Comparison of ENCODE assay signal across 8 cellular contexts in the genomic region with DNA sequence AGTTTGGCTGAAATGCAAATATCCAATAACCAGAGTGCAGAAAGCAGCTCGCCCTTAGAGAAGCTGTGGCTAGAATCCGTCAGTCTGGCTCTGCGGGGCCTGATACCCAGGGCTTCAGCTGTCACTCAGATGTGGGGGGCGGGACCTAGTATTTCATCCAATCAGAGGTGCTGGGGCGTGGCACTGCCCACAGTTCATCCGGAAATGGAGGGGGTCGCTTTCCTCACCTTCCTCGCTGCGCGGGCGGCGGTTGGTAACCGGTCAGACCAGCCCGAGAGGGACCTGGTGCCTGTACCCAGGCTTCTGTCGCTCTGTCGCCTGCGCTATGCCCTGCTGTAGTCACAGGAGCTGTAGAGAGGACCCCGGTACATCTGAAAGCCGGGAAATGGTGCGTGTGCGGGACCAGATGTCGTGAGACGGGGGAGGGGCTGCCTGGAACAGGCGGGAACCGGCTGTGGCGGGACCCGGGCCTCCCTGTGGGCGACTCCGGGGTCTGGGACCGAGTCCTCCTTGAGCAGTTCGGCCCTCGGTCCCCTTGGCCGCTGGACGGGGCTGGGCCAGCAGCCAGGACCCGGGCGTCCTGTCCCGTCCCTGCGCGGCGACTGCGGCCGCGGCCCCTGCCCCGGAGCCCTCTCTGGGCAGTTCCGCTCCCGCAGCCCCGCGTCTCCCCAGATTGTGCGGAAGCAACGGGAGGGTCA. TPM values are rescaled to one million over a fixed set of nuclear protein-coding genes. Genes with fewer than 3 reads are reported as not detected.
A peak's percentile ranks its signal among the peaks of the same experiment; 100 is the strongest.
DNase-seq lines count a peak whose midpoint lies in the region; ATAC-seq and TF ChIP-seq lines count a peak whose summit lies in the region.

A gene (plus strand): TSS at position 222 of the 698 bp plus-strand sequence. CDS start 104 bp downstream, at position 326.

- H3K9me3 ChIP-seq in ectodermal cell (ENCODE audit: control insufficient read depth, low read length) (no peaks in the 10 kb centered on the region), lower lobe of right lung (no peaks in the 10 kb centered on the region)

- ATAC-seq in GM19468 (IDR thresholded peaks at IDR 0.05; ENCODE audit: extremely low read depth, unreplicated experiment) = peak; percentile 35
- peak; percentile 91 for ATAC-seq in activated CD8-positive, alpha-beta T cell treated with anti-CD3 and anti-CD28 coated beads, Interleukin-2, amount 10 ng/mL, durations not matched to agents 7 days and 5 days
- peak; percentile 98 to 99 for ATAC-seq in lower lobe of right lung

- H3K4me1 ChIP-seq in ectodermal cell (ENCODE audit: control insufficient read depth, insufficient read depth, low read length) = peaks cover 4% of the 10 kb centered on the region
- peaks cover 20% of the 10 kb centered on the region for H3K4me1 ChIP-seq in lower lobe of right lung

- H3K9me3 Mint-ChIP-seq in activated CD8-positive, alpha-beta T cell treated with anti-CD3 and anti-CD28 coated beads, Interleukin-2, amount 10 ng/mL, durations not matched to agents 7 days and 5 days (ENCODE audit: insufficient read depth) = peaks cover 6% of the 10 kb centered on the region

- H3K36me3 ChIP-seq in ectodermal cell (ENCODE audit: control insufficient read depth, insufficient read depth, low read length) = peaks cover 3% of the 10 kb centered on the region
- no peaks in the 10 kb centered on the region for H3K36me3 ChIP-seq in lower lobe of right lung

- H3K27me3 Mint-ChIP-seq in activated CD8-positive, alpha-beta T cell treated with anti-CD3 and anti-CD28 coated beads, Interleukin-2, amount 10 ng/mL, durations not matched to agents 7 days and 5 days (ENCODE audit: low read depth) = no peaks in the 10 kb centered on the region

- CTCF ChIA-PET in activated CD8-positive, alpha-beta T cell treated with anti-CD3 and anti-CD28 coated beads, Interleukin-2, amount 10 ng/mL, durations not matched to agents 7 days and 5 days (lab: Charles Lee) = interaction anchor here (1.4 to 6.0 kb wide), 14 partner anchors 8 to 571 kb away, joined by 4 to 115 read pairs (median 15); a partner anchor contains a TSS

- TF ChIP-seq CTCF in lower lobe of right lung (IDR thresholded peaks at IDR 0.05) = no peak

- DNase-seq in CMK (ENCODE audit: low read depth) (peak; percentile 90), HS-27A (ENCODE audit: low read depth) (peak; percentile 81), NK-92 (lab: John Stamatoyannopoulos, UW; ENCODE audit: unreplicated experiment) (peak; percentile 47), lower lobe of right lung (peak; percentile 95)
- DNase-seq in activated CD8-positive, alpha-beta T cell treated with anti-CD3 and anti-CD28 coated beads, Interleukin-2, amount 10 ng/mL, durations not matched to agents 7 days and 5 days = peak; percentile 97
- peak; percentile 77 to 83 (median 80) for DNase-seq in stimulated activated CD4-positive, alpha-beta T cell treated with anti-CD3 and anti-CD28 coated beads, TNF-alpha, amount 100 ng/mL, for 1 hour (ENCODE audit: low read depth in 3 of 3, low spot score in 1 of 3)

- H3K4me3 ChIP-seq in ectodermal cell (ENCODE audit: insufficient read depth, low read depth, low read length) (peak within 1 kb of the TSS; percentile 77), lower lobe of right lung (peak within 1 kb of the TSS; percentile 94)

- H3K27me3 ChIP-seq in ectodermal cell (ENCODE audit: control insufficient read depth, insufficient read depth, low read length, poor library complexity, severe bottlenecking) (no peaks in the 10 kb centered on the region), lower lobe of right lung (ENCODE audit: low read depth) (no peaks in the 10 kb centered on the region)

- H3K4me1 Mint-ChIP-seq in activated CD8-positive, alpha-beta T cell treated with anti-CD3 and anti-CD28 coated beads, Interleukin-2, amount 10 ng/mL, durations not matched to agents 7 days and 5 days (ENCODE audit: low read depth) = peaks cover 38% of the 10 kb centered on the region

- H3K27ac ChIP-seq in ectodermal cell (ENCODE audit: insufficient read depth, low read depth, low read length, poor library complexity, severe bottlenecking) = peak within 1 kb of the TSS; percentile 82
- H3K27ac ChIP-seq in lower lobe of right lung = peak within 1 kb of the TSS; percentile 97

- H3K4me3 Mint-ChIP-seq in activated CD8-positive, alpha-beta T cell treated with anti-CD3 and anti-CD28 coated beads, Interleukin-2, amount 10 ng/mL, durations not matched to agents 7 days and 5 days = peak within 1 kb of the TSS; percentile 94

- H3K27ac Mint-ChIP-seq in activated CD8-positive, alpha-beta T cell treated with anti-CD3 and anti-CD28 coated beads, Interleukin-2, amount 10 ng/mL, durations not matched to agents 7 days and 5 days = peak within 1 kb of the TSS; percentile 97

- peaks cover 41% of the 10 kb centered on the region for H3K36me3 Mint-ChIP-seq in activated CD8-positive, alpha-beta T cell treated with anti-CD3 and anti-CD28 coated beads, Interleukin-2, amount 10 ng/mL, durations not matched to agents 7 days and 5 days (ENCODE audit: low read depth)

- POLR2A ChIA-PET in activated CD8-positive, alpha-beta T cell treated with anti-CD3 and anti-CD28 coated beads, Interleukin-2, amount 10 ng/mL, durations not matched to agents 7 days and 5 days (lab: Charles Lee) = interaction anchor here (0.6 to 3.4 kb wide), 14 partner anchors 21 to 626 kb away, joined by 3 to 53 read pairs (median 4); a partner anchor contains a TSS

- 0 to 1% methylated on average over 50 of the region's 50 CpGs for WGBS in ectodermal cell, 2 experiments

- intact Hi-C loops in lower lobe of right lung (cut with DNase I) = no loop called here

RNA-seq across cellular contexts. Expression of the gene that starts here (rescaled TPM):
- total RNA-seq in activated CD8-positive, alpha-beta T cell treated with anti-CD3 and anti-CD28 coated beads, Interleukin-2, amount 10 ng/mL, durations not matched to agents 7 days and 5 days = 10 to 100 TPM; 22.7 to 25.7 TPM
- 14.2 TPM for polyA plus RNA-seq in ectodermal cell (2013, experiment 1 of 4)
- 13.3 TPM for polyA plus RNA-seq in ectodermal cell (2013, experiment 2 of 4)
- polyA plus RNA-seq in ectodermal cell (2013, experiment 3 of 4) = 12.5 TPM
- 13.2 TPM for polyA plus RNA-seq in ectodermal cell (2013, experiment 4 of 4)
- total RNA-seq in lower lobe of right lung = 13.4 TPM

Comparison
In these comparisons a context has a peak if more than half of its experiments do, and no peak if none do; other contexts are left out.
1. Peak in every context shown above with its lines: DNase-seq, ATAC-seq, H3K4me3 ChIP-seq and H3K27ac ChIP-seq.
2. DNase-seq: peak in every context shown above with its lines; median percentile 97 in activated CD8-positive, alpha-beta T cell treated with anti-CD3 and anti-CD28 coated beads, Interleukin-2, amount 10 ng/mL, durations not matched to agents 7 days and 5 days; 95 in lower lobe of right lung; 90 in CMK; 81 in HS-27A; 80 in stimulated activated CD4-positive, alpha-beta T cell treated with anti-CD3 and anti-CD28 coated beads, TNF-alpha, amount 100 ng/mL, for 1 hour; 47 in NK-92.
3. ATAC-seq: peak in every context shown above with its lines; median percentile 98 in lower lobe of right lung; 91 in activated CD8-positive, alpha-beta T cell treated with anti-CD3 and anti-CD28 coated beads, Interleukin-2, amount 10 ng/mL, durations not matched to agents 7 days and 5 days; 35 in GM19468.